In the genomic region with DNA sequence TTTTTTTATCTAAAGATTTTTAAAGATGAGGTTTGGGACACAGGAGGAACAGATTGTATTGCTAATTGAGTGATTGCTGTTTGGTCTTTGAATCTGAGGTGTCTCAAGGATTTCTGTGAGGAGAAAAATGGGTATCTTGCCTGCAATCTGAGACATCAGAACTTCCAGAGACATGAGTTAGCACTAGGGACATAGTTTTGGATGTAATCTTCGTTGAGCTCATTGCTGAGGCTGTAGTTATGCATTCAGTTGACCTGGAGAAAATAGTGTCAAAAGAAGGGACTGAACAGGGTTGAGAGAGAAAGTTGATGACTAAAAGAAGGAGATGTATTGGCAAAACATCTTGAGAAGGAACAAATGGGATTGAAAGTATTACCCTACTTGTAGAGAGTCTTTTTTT, we compare ENCODE assay signal across 2 cellular contexts.
TF ChIP-seq lines count a peak whose summit lies in the region.

No MANE protein-coding gene starts in this region.

TF ChIP-seq in IMR-90, 13 proteins besides CTCF, POLR2A, EP300 and RAD21:
- TF ChIP-seq BHLHE40 (IDR thresholded peaks at IDR 0.05; ENCODE audit: low read depth, low read length) (no peak), MXI1 (IDR thresholded peaks at IDR 0.05; ENCODE audit: borderline replicate concordance, low read depth, low read length) (no peak), CEBPB (IDR thresholded peaks at IDR 0.05; ENCODE audit: low read depth, low read length) (no peak), MAZ (IDR thresholded peaks at IDR 0.05; ENCODE audit: borderline replicate concordance, low read depth, low read length) (no peak), RCOR1 (IDR thresholded peaks at IDR 0.05; ENCODE audit: insufficient replicate concordance, low read length) (no peak), ELK1 (IDR thresholded peaks at IDR 0.05; ENCODE audit: borderline replicate concordance, low read depth, low read length) (no peak), RFX5 (IDR thresholded peaks at IDR 0.05; ENCODE audit: low read depth, low read length) (no peak), FOS (IDR thresholded peaks at IDR 0.05; ENCODE audit: low read depth, low read length) (no peak), NFE2L2 (IDR thresholded peaks at IDR 0.05; ENCODE audit: low read depth, low read length) (no peak), MAFK (IDR thresholded peaks at IDR 0.05; ENCODE audit: low read depth, low read length) (no peak)
- TF ChIP-seq, protein P1, sequence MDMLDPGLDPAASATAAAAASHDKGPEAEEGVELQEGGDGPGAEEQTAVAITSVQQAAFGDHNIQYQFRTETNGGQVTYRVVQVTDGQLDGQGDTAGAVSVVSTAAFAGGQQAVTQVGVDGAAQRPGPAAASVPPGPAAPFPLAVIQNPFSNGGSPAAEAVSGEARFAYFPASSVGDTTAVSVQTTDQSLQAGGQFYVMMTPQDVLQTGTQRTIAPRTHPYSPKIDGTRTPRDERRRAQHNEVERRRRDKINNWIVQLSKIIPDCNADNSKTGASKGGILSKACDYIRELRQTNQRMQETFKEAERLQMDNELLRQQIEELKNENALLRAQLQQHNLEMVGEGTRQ (IDR thresholded peaks at IDR 0.05; ENCODE audit: low read depth, low read length), result no peak

TF ChIP-seq in H1, 55 proteins besides CTCF, POLR2A, EP300 and RAD21:
- TF ChIP-seq MAFK (IDR thresholded peaks at IDR 0.05; ENCODE audit: low read depth, low read length), result no peak
